1 cellular context compared by ENCODE assay signal in the genomic region with DNA sequence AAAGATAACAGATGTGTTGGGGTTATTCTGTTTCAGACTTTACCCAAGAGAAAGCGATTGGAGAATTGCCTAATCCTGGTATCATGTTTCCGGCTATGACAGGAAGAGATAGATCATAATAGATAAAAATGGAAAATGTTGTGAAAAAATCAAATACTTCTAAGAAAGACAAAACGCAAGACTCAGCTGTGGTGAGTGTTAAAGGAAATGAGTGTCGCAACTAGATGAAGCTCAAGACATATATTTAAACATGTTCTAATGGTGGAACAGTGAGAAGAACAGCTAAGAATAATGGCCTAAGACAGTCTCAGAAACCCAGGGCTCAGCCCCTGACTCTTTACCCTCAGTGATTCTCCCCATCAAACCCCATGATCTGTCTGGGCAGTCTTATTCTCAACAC.
TF ChIP-seq lines count a peak whose summit lies in the region.

No MANE protein-coding gene starts in this region.

TF ChIP-seq in K562, 482 proteins besides CTCF, POLR2A, EP300 and RAD21 (continued from another document and continues in another):
- TF ChIP-seq ATF3 (IDR thresholded peaks at IDR 0.05) (peak; percentile 57; the same call in 1 of the 2 replicates), ATF3 (CRISPR knock-in tag; conservative IDR thresholded peaks at IDR 0.05) (no peak), RBFOX2 (IDR thresholded peaks at IDR 0.05; ENCODE audit: low read depth, low read length) (no peak), CBFA2T2 (conservative IDR thresholded peaks at IDR 0.05) (0 out of 2 replicates have a peak, but pooled peaks have one; percentile 7), NBN (IDR thresholded peaks at IDR 0.05; ENCODE audit: low read depth) (peak; percentile 52; the same call in 1 of the 2 replicates), HMGN3 (IDR thresholded peaks at IDR 0.05; ENCODE audit: borderline replicate concordance, extremely low read depth, insufficient read length, low read depth, low read length) (no peak), NCOR1 (IDR thresholded peaks at IDR 0.05) (peak; percentile 30; the same call in 1 of the 2 replicates), ZNF707 (CRISPR knock-in tag; conservative IDR thresholded peaks at IDR 0.05) (no peak), TBL1XR1 (IDR thresholded peaks at IDR 0.05; ENCODE audit: low read length in 2 of 2) (peak in 1 of 2 experiments; percentile 35; a peak in 1 of 4 replicates), BHLHE40 (IDR thresholded peaks at IDR 0.05; ENCODE audit: low read length) (no peak), SOX6 (IDR thresholded peaks at IDR 0.05) (peak; percentile 79; the same call in 1 of the 2 replicates), HDAC1 (IDR thresholded peaks at IDR 0.05) (no peak), CTBP1 (IDR thresholded peaks at IDR 0.05; ENCODE audit: borderline replicate concordance) (peak; percentile 13; the same call in 1 of the 2 replicates), TOE1 (IDR thresholded peaks at IDR 0.05; ENCODE audit: borderline replicate concordance) (no peak), TOE1 (CRISPR knock-in tag; IDR thresholded peaks at IDR 0.05; ENCODE audit: borderline replicate concordance, low read depth) (no peak), ETV1 (tag; conservative IDR thresholded peaks at IDR 0.05; ENCODE audit: low read depth) (peak; percentile 87), NFATC3 (IDR thresholded peaks at IDR 0.05) (no peak), CXXC5 (CRISPR knock-in tag; IDR thresholded peaks at IDR 0.05) (peak; percentile 35; the same call in 1 of the 2 replicates), SMARCA4 (IDR thresholded peaks at IDR 0.05) (peak; percentile 89), PML (IDR thresholded peaks at IDR 0.05; ENCODE audit: low read length) (peak; percentile 24; the same call in 1 of the 2 replicates), TAF15 (IDR thresholded peaks at IDR 0.05; ENCODE audit: low read depth, low read length) (no peak), IRF9 (tag; IDR thresholded peaks at IDR 0.05) (peak; percentile 47; the same call in 1 of the 2 replicates), NCOA1 (IDR thresholded peaks at IDR 0.05; ENCODE audit: low read depth) (peak; percentile 60), EGR1 (conservative IDR thresholded peaks at IDR 0.05) (no peak), ZBTB8A (IDR thresholded peaks at IDR 0.05; ENCODE audit: partially characterized antibody) (no peak), JUND (IDR thresholded peaks at IDR 0.05; ENCODE audit: borderline replicate concordance, low read depth, low read length) (peak; percentile 58; the same call in 1 of the 2 replicates), JUND (tag; IDR thresholded peaks at IDR 0.05; ENCODE audit: borderline replicate concordance, low read depth, low read length) (no peak; the same call in 2 of the 3 replicates), SNRNP70 (optimal IDR thresholded peaks at IDR 0.05; ENCODE audit: low read depth, low read length) (no peak), DPF2 (IDR thresholded peaks at IDR 0.05) (peak; percentile 85), TFAP4 (CRISPR knock-in tag; IDR thresholded peaks at IDR 0.05; ENCODE audit: borderline replicate concordance) (no peak), CBFA2T3 (IDR thresholded peaks at IDR 0.05) (peak; percentile 70), NFIC (IDR thresholded peaks at IDR 0.05) (0 out of 2 replicates have a peak, but pooled peaks have one; percentile 12), ZFP30 (CRISPR knock-in tag; IDR thresholded peaks at IDR 0.05; ENCODE audit: borderline replicate concordance) (no peak), ARID1B (IDR thresholded peaks at IDR 0.05) (peak; percentile 90), ZNF699 (CRISPR knock-in tag; IDR thresholded peaks at IDR 0.05; ENCODE audit: insufficient replicate concordance) (no peak), LEF1 (IDR thresholded peaks at IDR 0.05) (peak; percentile 58; the same call in 1 of the 2 replicates), TEAD4 (IDR thresholded peaks at IDR 0.05; ENCODE audit: low read length) (peak; percentile 77; the same call in 1 of the 2 replicates), TEAD4 (CRISPR knock-in tag; IDR thresholded peaks at IDR 0.05; ENCODE audit: borderline replicate concordance) (no peak), HOMEZ (CRISPR knock-in tag; IDR thresholded peaks at IDR 0.05) (no peak), U2AF1 (optimal IDR thresholded peaks at IDR 0.05; ENCODE audit: low read depth, low read length) (no peak), HDAC2 (IDR thresholded peaks at IDR 0.05) (peak; percentile 80), YBX1 (IDR thresholded peaks at IDR 0.05) (no peak), MAFK (IDR thresholded peaks at IDR 0.05; ENCODE audit: low read length) (no peak), TARDBP (IDR thresholded peaks at IDR 0.05) (no peak), ZNF224 (CRISPR knock-in tag; IDR thresholded peaks at IDR 0.05) (no peak), GABPA (tag; conservative IDR thresholded peaks at IDR 0.05; ENCODE audit: low read depth) (peak; percentile 81), CEBPG (CRISPR knock-in tag; IDR thresholded peaks at IDR 0.05) (0 out of 2 replicates have a peak, but pooled peaks have one; percentile 26), CEBPG (tag; conservative IDR thresholded peaks at IDR 0.05 in 1 of 2, IDR thresholded peaks at IDR 0.05 in 1 of 2) (peak; percentile 94 to 97)
- TF ChIP-seq, protein P1, sequence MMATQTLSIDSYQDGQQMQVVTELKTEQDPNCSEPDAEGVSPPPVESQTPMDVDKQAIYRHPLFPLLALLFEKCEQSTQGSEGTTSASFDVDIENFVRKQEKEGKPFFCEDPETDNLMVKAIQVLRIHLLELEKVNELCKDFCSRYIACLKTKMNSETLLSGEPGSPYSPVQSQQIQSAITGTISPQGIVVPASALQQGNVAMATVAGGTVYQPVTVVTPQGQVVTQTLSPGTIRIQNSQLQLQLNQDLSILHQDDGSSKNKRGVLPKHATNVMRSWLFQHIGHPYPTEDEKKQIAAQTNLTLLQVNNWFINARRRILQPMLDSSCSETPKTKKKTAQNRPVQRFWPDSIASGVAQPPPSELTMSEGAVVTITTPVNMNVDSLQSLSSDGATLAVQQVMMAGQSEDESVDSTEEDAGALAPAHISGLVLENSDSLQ (IDR thresholded peaks at IDR 0.05) = peak; percentile 59
- TF ChIP-seq, protein P2, sequence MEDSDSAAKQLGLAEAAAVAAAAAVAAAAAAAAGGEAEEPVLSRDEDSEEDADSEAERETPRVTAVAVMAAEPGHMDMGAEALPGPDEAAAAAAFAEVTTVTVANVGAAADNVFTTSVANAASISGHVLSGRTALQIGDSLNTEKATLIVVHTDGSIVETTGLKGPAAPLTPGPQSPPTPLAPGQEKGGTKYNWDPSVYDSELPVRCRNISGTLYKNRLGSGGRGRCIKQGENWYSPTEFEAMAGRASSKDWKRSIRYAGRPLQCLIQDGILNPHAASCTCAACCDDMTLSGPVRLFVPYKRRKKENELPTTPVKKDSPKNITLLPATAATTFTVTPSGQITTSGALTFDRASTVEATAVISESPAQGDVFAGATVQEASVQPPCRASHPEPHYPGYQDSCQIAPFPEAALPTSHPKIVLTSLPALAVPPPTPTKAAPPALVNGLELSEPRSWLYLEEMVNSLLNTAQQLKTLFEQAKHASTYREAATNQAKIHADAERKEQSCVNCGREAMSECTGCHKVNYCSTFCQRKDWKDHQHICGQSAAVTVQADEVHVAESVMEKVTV (CRISPR knock-in tag; IDR thresholded peaks at IDR 0.05) = 0 out of 2 replicates have a peak, but pooled peaks have one; percentile 11
- TF ChIP-seq, protein P3, sequence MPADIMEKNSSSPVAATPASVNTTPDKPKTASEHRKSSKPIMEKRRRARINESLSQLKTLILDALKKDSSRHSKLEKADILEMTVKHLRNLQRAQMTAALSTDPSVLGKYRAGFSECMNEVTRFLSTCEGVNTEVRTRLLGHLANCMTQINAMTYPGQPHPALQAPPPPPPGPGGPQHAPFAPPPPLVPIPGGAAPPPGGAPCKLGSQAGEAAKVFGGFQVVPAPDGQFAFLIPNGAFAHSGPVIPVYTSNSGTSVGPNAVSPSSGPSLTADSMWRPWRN (IDR thresholded peaks at IDR 0.05; ENCODE audit: low read depth) = peak; percentile 57; the same call in 1 of the 2 replicates
- TF ChIP-seq, protein P4, sequence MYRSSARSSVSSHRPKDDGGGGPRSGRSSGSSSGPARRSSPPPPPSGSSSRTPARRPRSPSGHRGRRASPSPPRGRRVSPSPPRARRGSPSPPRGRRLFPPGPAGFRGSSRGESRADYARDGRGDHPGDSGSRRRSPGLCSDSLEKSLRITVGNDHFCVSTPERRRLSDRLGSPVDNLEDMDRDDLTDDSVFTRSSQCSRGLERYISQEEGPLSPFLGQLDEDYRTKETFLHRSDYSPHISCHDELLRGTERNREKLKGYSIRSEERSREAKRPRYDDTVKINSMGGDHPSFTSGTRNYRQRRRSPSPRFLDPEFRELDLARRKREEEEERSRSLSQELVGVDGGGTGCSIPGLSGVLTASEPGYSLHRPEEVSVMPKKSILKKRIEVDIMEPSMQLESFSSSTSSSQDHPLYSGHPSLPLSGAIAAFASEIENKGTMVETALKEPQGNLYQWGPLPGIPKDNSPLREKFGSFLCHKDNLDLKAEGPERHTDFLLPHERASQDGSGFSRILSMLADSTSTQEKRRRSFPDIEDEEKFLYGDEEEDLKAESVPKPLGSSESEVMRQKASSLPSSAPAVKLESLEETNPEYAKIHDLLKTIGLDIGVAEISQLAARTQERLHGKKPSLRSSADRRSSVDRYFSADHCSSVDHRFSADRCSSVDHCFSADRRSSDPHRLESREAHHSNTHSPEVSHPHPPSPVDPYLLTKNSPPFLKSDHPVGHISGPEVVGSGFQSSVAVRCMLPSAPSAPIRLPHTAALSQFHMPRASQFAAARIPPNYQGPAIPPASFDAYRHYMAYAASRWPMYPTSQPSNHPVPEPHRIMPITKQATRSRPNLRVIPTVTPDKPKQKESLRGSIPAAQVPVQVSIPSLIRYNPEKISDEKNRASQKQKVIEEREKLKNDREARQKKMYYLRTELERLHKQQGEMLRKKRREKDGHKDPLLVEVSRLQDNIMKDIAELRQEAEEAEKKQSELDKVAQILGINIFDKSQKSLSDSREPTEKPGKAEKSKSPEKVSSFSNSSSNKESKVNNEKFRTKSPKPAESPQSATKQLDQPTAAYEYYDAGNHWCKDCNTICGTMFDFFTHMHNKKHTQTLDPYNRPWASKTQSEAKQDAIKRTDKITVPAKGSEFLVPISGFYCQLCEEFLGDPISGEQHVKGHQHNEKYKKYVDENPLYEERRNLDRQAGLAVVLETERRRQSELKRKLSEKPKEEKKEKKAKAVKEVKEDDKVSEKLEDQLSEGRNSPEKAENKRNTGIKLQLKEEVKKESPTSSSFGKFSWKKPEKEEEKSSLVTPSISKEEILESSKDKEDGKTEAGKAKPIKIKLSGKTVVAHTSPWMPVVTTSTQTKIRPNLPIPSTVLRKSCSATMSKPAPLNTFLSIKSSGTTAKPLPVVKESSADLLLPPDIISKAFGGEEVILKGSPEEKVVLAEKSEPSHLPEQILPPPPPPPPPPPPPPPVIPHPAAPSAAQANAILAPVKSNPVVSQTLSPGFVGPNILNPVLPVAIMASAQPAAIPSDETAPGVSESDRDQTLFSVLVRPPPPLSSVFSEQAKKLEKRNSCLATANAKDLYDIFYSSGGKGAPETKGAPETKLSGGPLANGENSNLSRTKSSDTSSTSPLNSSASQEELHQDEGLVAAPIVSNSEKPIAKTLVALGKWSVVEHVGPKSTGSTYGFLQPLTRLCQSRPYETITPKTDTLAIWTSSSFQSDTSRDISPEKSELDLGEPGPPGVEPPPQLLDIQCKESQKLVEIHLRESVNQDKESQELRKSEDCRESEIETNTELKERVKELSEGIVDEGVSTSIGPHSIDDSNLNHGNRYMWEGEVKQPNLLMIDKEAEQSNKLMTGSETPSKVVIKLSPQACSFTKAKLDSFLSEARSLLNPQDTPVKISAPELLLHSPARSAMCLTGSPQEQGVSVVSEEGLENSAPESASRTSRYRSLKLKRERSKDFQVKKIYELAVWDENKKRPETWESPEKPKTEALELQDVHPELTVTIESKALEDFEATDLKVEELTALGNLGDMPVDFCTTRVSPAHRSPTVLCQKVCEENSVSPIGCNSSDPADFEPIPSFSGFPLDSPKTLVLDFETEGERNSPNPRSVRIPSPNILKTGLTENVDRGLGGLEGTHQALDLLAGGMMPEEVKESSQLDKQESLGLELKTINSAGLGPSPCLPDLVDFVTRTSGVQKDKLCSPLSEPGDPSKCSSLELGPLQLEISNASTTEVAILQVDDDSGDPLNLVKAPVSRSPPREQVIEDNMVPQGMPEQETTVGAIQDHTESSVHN (IDR thresholded peaks at IDR 0.05; ENCODE audit: borderline replicate concordance in 1 of 2, low read depth in 1 of 2) = peak in 1 of 2 experiments; percentile 66; a peak in 1 of 4 replicates
- TF ChIP-seq, protein P5, sequence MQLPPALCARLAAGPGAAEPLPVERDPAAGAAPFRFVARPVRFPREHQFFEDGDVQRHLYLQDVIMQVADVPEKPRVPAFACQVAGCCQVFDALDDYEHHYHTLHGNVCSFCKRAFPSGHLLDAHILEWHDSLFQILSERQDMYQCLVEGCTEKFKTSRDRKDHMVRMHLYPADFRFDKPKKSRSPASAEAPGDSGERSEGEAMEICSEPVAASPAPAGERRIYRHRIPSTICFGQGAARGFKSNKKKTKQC (CRISPR knock-in tag; IDR thresholded peaks at IDR 0.05) = no peak
